ENCODE assay signal across 20 cellular contexts in the genomic region with DNA sequence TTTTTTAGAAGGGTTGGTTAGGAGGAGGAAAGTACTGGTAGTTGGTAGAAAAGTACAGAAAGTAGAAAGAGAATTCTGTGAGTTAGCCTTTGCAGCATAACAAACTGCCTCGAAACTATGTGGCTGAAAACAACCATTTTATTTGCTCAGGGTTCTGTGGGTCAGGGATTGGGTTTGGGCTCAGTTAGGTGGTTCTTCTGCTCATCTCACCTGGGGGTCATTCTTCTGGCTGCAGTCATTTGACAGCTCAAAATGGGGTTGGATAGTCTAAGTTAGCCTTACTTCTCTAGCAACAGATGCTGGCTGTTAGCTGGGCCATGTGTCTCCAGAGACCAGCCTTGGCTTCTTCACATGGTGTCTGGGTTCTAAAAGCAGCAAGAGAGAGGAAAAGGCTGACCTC.
DNase-seq lines count a peak whose midpoint lies in the region; ATAC-seq and TF ChIP-seq lines count a peak whose summit lies in the region.
"Had no signal": no experiment of that assay in that cellular context is flagged by ENCODE, and none has a peak within 500 bp of the region (broad histone marks: within the 10 kb centered on the region; RNA-seq: fewer than 3 reads in every experiment).

No MANE protein-coding gene starts in this region.

- H3K27ac ChIP-seq in fibroblast of lung (ENCODE audit: insufficient read depth, low read length) (peak overlapping the region; percentile 81), sigmoid colon (peak overlapping the region; percentile 62 to 73 (median 68)), upper lobe of left lung (no peak overlapping the region), right atrium auricular region (no peak overlapping the region)
- H3K27ac ChIP-seq: C4-2B had no signal

- H3K4me3 ChIP-seq in fibroblast of lung (replicated peaks in 1 of 4; ENCODE audit: control extremely low read depth in 1 of 4, insufficient read depth in 1 of 4, low read depth in 3 of 4, low read length in 4 of 4) (no peak overlapping the region), sigmoid colon (no peak overlapping the region), upper lobe of left lung (no peak overlapping the region), right atrium auricular region (no peak overlapping the region)
- H3K4me3 ChIP-seq: spleen had no signal

- no peak for ATAC-seq in natural killer cell treated with Interleukin-12 subunit alpha and Interleukin-12 subunit beta and Interleukin-15 and Interleukin-18, amount 100 ng/mL, for 72 hours
- ATAC-seq in natural killer cell (no peak), HG02870 (IDR thresholded peaks at IDR 0.05; ENCODE audit: unreplicated experiment) (no peak), upper lobe of left lung (ENCODE audit: low FRiP score in 2 of 2) (no peak)
- ATAC-seq: activated CD4-positive, alpha-beta T cell treated with anti-CD3 and anti-CD28 coated beads for 36 hours; stimulated activated naive CD8-positive, alpha-beta T cell treated with anti-CD3 and anti-CD28 coated beads, Interleukin-15, amount 100 ng/mL, for 72 hours; T-cell had no signal

- no peak for TF ChIP-seq EP300 in sigmoid colon (IDR thresholded peaks at IDR 0.05)
- TF ChIP-seq EP300 in upper lobe of left lung (IDR thresholded peaks at IDR 0.05) = no peak

- no peaks in the 10 kb centered on the region for H3K9me3 Mint-ChIP-seq in natural killer cell treated with Interleukin-12 subunit alpha and Interleukin-12 subunit beta and Interleukin-15 and Interleukin-18, amount 100 ng/mL, for 72 hours
- no peaks in the 10 kb centered on the region for H3K9me3 Mint-ChIP-seq in natural killer cell
- H3K9me3 Mint-ChIP-seq: stimulated activated naive CD8-positive, alpha-beta T cell treated with anti-CD3 and anti-CD28 coated beads, Interleukin-15, amount 100 ng/mL, for 72 hours; T-cell had no signal

- H3K36me3 Mint-ChIP-seq in natural killer cell treated with Interleukin-12 subunit alpha and Interleukin-12 subunit beta and Interleukin-15 and Interleukin-18, amount 100 ng/mL, for 72 hours = no peaks in the 10 kb centered on the region
- no peaks in the 10 kb centered on the region for H3K36me3 Mint-ChIP-seq in natural killer cell
- H3K36me3 Mint-ChIP-seq: activated naive CD8-positive, alpha-beta T cell treated with anti-CD3 and anti-CD28 coated beads for 36 hours; T-cell had no signal

- peaks cover 27 to 36% of the 10 kb centered on the region in 2 donors for H3K4me1 Mint-ChIP-seq in natural killer cell treated with Interleukin-12 subunit alpha and Interleukin-12 subunit beta and Interleukin-15 and Interleukin-18, amount 100 ng/mL, for 72 hours (ENCODE audit: low read depth in 2 of 2)
- H3K4me1 Mint-ChIP-seq in natural killer cell = peaks cover 0 to 4% of the 10 kb centered on the region in 2 donors

- H3K36me3 ChIP-seq in fibroblast of lung (ENCODE audit: control insufficient read depth, insufficient read depth, low read length) (no peaks in the 10 kb centered on the region), sigmoid colon (no peaks in the 10 kb centered on the region), upper lobe of left lung (no peaks in the 10 kb centered on the region), right atrium auricular region (no peaks in the 10 kb centered on the region)
- H3K36me3 ChIP-seq: spleen had no signal

- H3K4me1 ChIP-seq in fibroblast of lung (ENCODE audit: control insufficient read depth, extremely low read depth, insufficient read depth, low read length) (peaks cover 17% of the 10 kb centered on the region), sigmoid colon (peaks cover 0 to 28% (median 20%) of the 10 kb centered on the region in 4 donors), upper lobe of left lung (peaks cover 3 to 7% (median 7%) of the 10 kb centered on the region in 4 donors), right atrium auricular region (peaks cover 0 to 15% of the 10 kb centered on the region in 2 donors)

- H3K27me3 ChIP-seq in fibroblast of lung (ENCODE audit: control insufficient read depth, insufficient read depth, low read length) (no peaks in the 10 kb centered on the region), sigmoid colon (no peaks in the 10 kb centered on the region), upper lobe of left lung (no peaks in the 10 kb centered on the region), right atrium auricular region (no peaks in the 10 kb centered on the region)

- TF ChIP-seq CTCF in natural killer cell (IDR thresholded peaks at IDR 0.05) (no peak), fibroblast of lung (conservative IDR thresholded peaks at IDR 0.05 in 1 of 2, IDR thresholded peaks at IDR 0.05 in 1 of 2; ENCODE audit: low read depth in 1 of 2, low read length in 2 of 2) (no peak), sigmoid colon (IDR thresholded peaks at IDR 0.05) (no peak), upper lobe of left lung (IDR thresholded peaks at IDR 0.05) (no peak), right atrium auricular region (IDR thresholded peaks at IDR 0.05) (no peak)

- 87 to 92% methylated on average over 1 of the region's 1 CpG for WGBS in sigmoid colon, 2 donors
- 89 to 93% methylated on average over 1 of the region's 1 CpG for WGBS in upper lobe of left lung, 2 donors

- intact Hi-C loops in natural killer cell (cut with micrococcal nuclease) = no loop called here
- intact Hi-C loops in sigmoid colon (cut with DNase I) = no loop called here

- H3K79me2 ChIP-seq in fibroblast of lung (ENCODE audit: control insufficient read depth, insufficient read depth, low read length) = no peaks in the 10 kb centered on the region

- H3K27me3 Mint-ChIP-seq in natural killer cell treated with Interleukin-12 subunit alpha and Interleukin-12 subunit beta and Interleukin-15 and Interleukin-18, amount 100 ng/mL, for 72 hours = peaks cover 14 to 21% of the 10 kb centered on the region in 2 donors
- peaks cover 20 to 31% of the 10 kb centered on the region in 2 donors for H3K27me3 Mint-ChIP-seq in natural killer cell (ENCODE audit: low read depth in 2 of 2)

- H3K4me3 Mint-ChIP-seq in natural killer cell treated with Interleukin-12 subunit alpha and Interleukin-12 subunit beta and Interleukin-15 and Interleukin-18, amount 100 ng/mL, for 72 hours = peak overlapping the region; percentile 8
- no peak overlapping the region for H3K4me3 Mint-ChIP-seq in natural killer cell
- H3K4me3 Mint-ChIP-seq: activated CD4-positive, alpha-beta T cell treated with anti-CD3 and anti-CD28 coated beads for 36 hours; activated naive CD8-positive, alpha-beta T cell treated with anti-CD3 and anti-CD28 coated beads for 36 hours; nephron progenitor cell; stimulated activated naive CD8-positive, alpha-beta T cell treated with anti-CD3 and anti-CD28 coated beads, Interleukin-15, amount 100 ng/mL, for 72 hours; T-cell had no signal

- H3K4me2 ChIP-seq in fibroblast of lung (ENCODE audit: extremely low read depth, insufficient read depth, low read length) = no peak overlapping the region

- H2AFZ ChIP-seq in fibroblast of lung (ENCODE audit: low read length) = no peak overlapping the region

- TF ChIP-seq POLR2A in sigmoid colon (IDR thresholded peaks at IDR 0.05) = no peak
- TF ChIP-seq POLR2A in upper lobe of left lung (IDR thresholded peaks at IDR 0.05) = no peak

- no peak overlapping the region for H3K9ac ChIP-seq in fibroblast of lung (ENCODE audit: insufficient read depth, low read length)

- peak overlapping the region in 1 of 2 donors; percentile 12 for H3K27ac Mint-ChIP-seq in natural killer cell treated with Interleukin-12 subunit alpha and Interleukin-12 subunit beta and Interleukin-15 and Interleukin-18, amount 100 ng/mL, for 72 hours
- no peak overlapping the region for H3K27ac Mint-ChIP-seq in natural killer cell
- H3K27ac Mint-ChIP-seq: activated CD4-positive, alpha-beta T cell treated with anti-CD3 and anti-CD28 coated beads for 36 hours; activated naive CD8-positive, alpha-beta T cell treated with anti-CD3 and anti-CD28 coated beads for 36 hours; stimulated activated naive CD8-positive, alpha-beta T cell treated with anti-CD3 and anti-CD28 coated beads, Interleukin-15, amount 100 ng/mL, for 72 hours; T-cell had no signal

- H3K9me3 ChIP-seq in fibroblast of lung (ENCODE audit: control insufficient read depth, insufficient read depth, low read depth, low read length) (no peaks in the 10 kb centered on the region), sigmoid colon (no peaks in the 10 kb centered on the region), upper lobe of left lung (no peaks in the 10 kb centered on the region), right atrium auricular region (no peaks in the 10 kb centered on the region)
- H3K9me3 ChIP-seq: spleen had no signal

- DNase-seq in natural killer cell treated with Interleukin-12 subunit alpha and Interleukin-12 subunit beta and Interleukin-15 and Interleukin-18, amount 100 ng/mL, for 72 hours (ENCODE audit: low spot score) = no peak
- DNase-seq in natural killer cell (no peak), fibroblast of lung (ENCODE audit: low read depth in 2 of 2) (no peak), sigmoid colon (no peak), upper lobe of left lung (no peak), NCI-H2107 (lab: John Stamatoyannopoulos, UW) (no peak), right atrium auricular region (ENCODE audit: low spot score) (no peak)
- DNase-seq: activated CD4-positive, alpha-beta T cell treated with anti-CD3 and anti-CD28 coated beads for 36 hours; activated naive CD8-positive, alpha-beta T cell treated with anti-CD3 and anti-CD28 coated beads for 36 hours; foreskin fibroblast; hippocampal formation; NCI-H748 treated with DMSO at 0.1 percent for 48 hours; nephron progenitor cell; OCI-M1; spleen; stimulated activated CD4-positive, alpha-beta T cell treated with anti-CD3 and anti-CD28 coated beads, Interleukin-4, amount 100 ng/mL, for 24 hours; stimulated activated naive CD8-positive, alpha-beta T cell treated with anti-CD3 and anti-CD28 coated beads, Interleukin-15, amount 100 ng/mL, for 72 hours; T-cell had no signal

- H4K20me1 ChIP-seq in fibroblast of lung (ENCODE audit: control insufficient read depth, extremely low read depth, insufficient read depth, low read length) = no peaks in the 10 kb centered on the region

Comparison
In these comparisons a context has a peak if more than half of its experiments do, and no peak if none do; other contexts are left out.
1. H3K27ac ChIP-seq: peak in fibroblast of lung (single experiment) and sigmoid colon (4 of 4); none in upper lobe of left lung (0 of 4) and right atrium auricular region (0 of 2).